ENCODE assay signal across 1 cellular context in the genomic region with DNA sequence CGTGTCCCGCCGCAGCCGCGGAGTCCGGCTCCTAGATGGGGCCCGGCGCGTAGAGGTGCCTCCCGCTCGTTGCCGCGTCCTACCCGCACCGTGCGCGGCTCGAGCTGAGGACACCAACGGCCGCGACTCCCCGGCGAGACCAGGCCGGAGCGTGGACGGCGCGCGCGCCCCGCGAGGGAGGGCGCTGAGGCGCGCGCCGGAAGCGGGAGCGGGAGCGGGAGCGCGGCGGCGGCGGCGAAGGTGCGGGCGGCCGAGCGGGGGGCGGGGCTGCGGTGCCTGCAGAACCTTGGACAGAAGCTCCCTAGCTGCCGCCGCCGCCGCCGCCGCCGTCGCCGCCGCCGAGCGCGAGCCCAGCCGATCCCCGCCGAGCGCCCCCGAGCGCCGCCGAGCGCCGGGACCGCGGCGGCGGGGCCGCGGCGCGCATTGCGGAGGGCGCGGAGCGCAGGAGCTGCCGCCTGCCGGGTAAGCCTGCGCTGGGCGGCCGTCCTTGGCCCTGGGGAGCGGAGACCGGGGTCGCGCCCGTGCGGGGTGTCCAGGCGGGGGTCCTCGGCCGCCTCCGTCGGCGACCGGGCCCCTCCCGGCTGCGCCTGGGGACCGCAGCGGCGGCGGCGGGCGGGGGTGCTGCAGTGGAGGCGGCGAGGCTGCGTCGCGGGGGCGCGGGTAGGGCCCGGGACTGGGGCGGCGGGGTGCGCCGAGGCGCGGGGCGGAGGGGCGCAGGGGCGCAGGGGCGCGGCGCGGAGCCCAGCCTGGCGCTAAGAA.
TF ChIP-seq lines count a peak whose summit lies in the region.

Gene CDK5R1, plus strand, starts transcription at position 293 of the 759 bp plus-strand sequence. CDS start 628 bp downstream, outside the sequence.

TF ChIP-seq in HepG2, 621 proteins besides CTCF, POLR2A, EP300 and RAD21 (continues in another document):
- TF ChIP-seq HMGXB3 (CRISPR knock-in tag; IDR thresholded peaks at IDR 0.05; ENCODE audit: borderline replicate concordance), result no peak
- TF ChIP-seq, protein P1, sequence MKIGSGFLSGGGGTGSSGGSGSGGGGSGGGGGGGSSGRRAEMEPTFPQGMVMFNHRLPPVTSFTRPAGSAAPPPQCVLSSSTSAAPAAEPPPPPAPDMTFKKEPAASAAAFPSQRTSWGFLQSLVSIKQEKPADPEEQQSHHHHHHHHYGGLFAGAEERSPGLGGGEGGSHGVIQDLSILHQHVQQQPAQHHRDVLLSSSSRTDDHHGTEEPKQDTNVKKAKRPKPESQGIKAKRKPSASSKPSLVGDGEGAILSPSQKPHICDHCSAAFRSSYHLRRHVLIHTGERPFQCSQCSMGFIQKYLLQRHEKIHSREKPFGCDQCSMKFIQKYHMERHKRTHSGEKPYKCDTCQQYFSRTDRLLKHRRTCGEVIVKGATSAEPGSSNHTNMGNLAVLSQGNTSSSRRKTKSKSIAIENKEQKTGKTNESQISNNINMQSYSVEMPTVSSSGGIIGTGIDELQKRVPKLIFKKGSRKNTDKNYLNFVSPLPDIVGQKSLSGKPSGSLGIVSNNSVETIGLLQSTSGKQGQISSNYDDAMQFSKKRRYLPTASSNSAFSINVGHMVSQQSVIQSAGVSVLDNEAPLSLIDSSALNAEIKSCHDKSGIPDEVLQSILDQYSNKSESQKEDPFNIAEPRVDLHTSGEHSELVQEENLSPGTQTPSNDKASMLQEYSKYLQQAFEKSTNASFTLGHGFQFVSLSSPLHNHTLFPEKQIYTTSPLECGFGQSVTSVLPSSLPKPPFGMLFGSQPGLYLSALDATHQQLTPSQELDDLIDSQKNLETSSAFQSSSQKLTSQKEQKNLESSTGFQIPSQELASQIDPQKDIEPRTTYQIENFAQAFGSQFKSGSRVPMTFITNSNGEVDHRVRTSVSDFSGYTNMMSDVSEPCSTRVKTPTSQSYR (CRISPR knock-in tag; IDR thresholded peaks at IDR 0.05; ENCODE audit: borderline replicate concordance), result peak; percentile 5; the same call in 1 of the 2 replicates
- TF ChIP-seq ZSCAN20 (CRISPR knock-in tag; IDR thresholded peaks at IDR 0.05; ENCODE audit: borderline replicate concordance), result no peak
- peak; percentile 48 to 58; a peak in 3 of 4 replicates for TF ChIP-seq REST (IDR thresholded peaks at IDR 0.05; ENCODE audit: borderline replicate concordance in 1 of 2, low read depth in 1 of 2, low read length in 2 of 2)
- TF ChIP-seq AKAP8 (CRISPR knock-in tag; IDR thresholded peaks at IDR 0.05), result 0 out of 2 replicates have a peak, but pooled peaks have one; percentile 50
- no peak for TF ChIP-seq HOXA5 (CRISPR knock-in tag; IDR thresholded peaks at IDR 0.05)
- peak; percentile 55 for TF ChIP-seq ZFY (CRISPR knock-in tag; IDR thresholded peaks at IDR 0.05)
- TF ChIP-seq, protein P2, sequence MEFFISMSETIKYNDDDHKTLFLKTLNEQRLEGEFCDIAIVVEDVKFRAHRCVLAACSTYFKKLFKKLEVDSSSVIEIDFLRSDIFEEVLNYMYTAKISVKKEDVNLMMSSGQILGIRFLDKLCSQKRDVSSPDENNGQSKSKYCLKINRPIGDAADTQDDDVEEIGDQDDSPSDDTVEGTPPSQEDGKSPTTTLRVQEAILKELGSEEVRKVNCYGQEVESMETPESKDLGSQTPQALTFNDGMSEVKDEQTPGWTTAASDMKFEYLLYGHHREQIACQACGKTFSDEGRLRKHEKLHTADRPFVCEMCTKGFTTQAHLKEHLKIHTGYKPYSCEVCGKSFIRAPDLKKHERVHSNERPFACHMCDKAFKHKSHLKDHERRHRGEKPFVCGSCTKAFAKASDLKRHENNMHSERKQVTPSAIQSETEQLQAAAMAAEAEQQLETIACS (CRISPR knock-in tag; IDR thresholded peaks at IDR 0.05), result peak; percentile 91
- no peak for TF ChIP-seq ZNF232 (CRISPR knock-in tag; IDR thresholded peaks at IDR 0.05; ENCODE audit: borderline replicate concordance)
- TF ChIP-seq SKI (IDR thresholded peaks at IDR 0.05; ENCODE audit: partially characterized antibody), result no peak
- TF ChIP-seq, protein P3, sequence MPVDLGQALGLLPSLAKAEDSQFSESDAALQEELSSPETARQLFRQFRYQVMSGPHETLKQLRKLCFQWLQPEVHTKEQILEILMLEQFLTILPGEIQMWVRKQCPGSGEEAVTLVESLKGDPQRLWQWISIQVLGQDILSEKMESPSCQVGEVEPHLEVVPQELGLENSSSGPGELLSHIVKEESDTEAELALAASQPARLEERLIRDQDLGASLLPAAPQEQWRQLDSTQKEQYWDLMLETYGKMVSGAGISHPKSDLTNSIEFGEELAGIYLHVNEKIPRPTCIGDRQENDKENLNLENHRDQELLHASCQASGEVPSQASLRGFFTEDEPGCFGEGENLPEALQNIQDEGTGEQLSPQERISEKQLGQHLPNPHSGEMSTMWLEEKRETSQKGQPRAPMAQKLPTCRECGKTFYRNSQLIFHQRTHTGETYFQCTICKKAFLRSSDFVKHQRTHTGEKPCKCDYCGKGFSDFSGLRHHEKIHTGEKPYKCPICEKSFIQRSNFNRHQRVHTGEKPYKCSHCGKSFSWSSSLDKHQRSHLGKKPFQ (CRISPR knock-in tag; IDR thresholded peaks at IDR 0.05; ENCODE audit: insufficient replicate concordance), result no peak
- TF ChIP-seq ZNF550 (CRISPR knock-in tag; IDR thresholded peaks at IDR 0.05; ENCODE audit: borderline replicate concordance), result no peak
- 0 out of 2 replicates have a peak, but pooled peaks have one; percentile 1 for TF ChIP-seq HDAC1 (CRISPR knock-in tag; IDR thresholded peaks at IDR 0.05)
- no peak for TF ChIP-seq ATF2 (CRISPR knock-in tag; IDR thresholded peaks at IDR 0.05)
- peak; percentile 84 for TF ChIP-seq ZNF777 (CRISPR knock-in tag; IDR thresholded peaks at IDR 0.05)
- no peak for TF ChIP-seq FOXP1 (IDR thresholded peaks at IDR 0.05)
- no peak for TF ChIP-seq FOXP1 (CRISPR knock-in tag; IDR thresholded peaks at IDR 0.05)
- TF ChIP-seq ZNF275 (CRISPR knock-in tag; IDR thresholded peaks at IDR 0.05; ENCODE audit: borderline replicate concordance), result no peak
- TF ChIP-seq ESRRA (CRISPR knock-in tag; IDR thresholded peaks at IDR 0.05; ENCODE audit: low read depth), result no peak
- no peak for TF ChIP-seq ZNF24 (IDR thresholded peaks at IDR 0.05)
- no peak for TF ChIP-seq ZNF775 (CRISPR knock-in tag; IDR thresholded peaks at IDR 0.05; ENCODE audit: borderline replicate concordance)
- TF ChIP-seq NONO (IDR thresholded peaks at IDR 0.05), result no peak
- no peak for TF ChIP-seq NONO (CRISPR knock-in tag; conservative IDR thresholded peaks at IDR 0.05)
- no peak for TF ChIP-seq ZNF773 (CRISPR knock-in tag; IDR thresholded peaks at IDR 0.05; ENCODE audit: borderline replicate concordance)
- TF ChIP-seq NR2F2 (IDR thresholded peaks at IDR 0.05; ENCODE audit: borderline replicate concordance, low read depth), result no peak
- TF ChIP-seq SNRNP70 (IDR thresholded peaks at IDR 0.05; ENCODE audit: low read depth, low read length), result no peak
- TF ChIP-seq ZNF570 (CRISPR knock-in tag; IDR thresholded peaks at IDR 0.05; ENCODE audit: borderline replicate concordance), result no peak
- no peak for TF ChIP-seq HHEX (CRISPR knock-in tag; IDR thresholded peaks at IDR 0.05)
- no peak for TF ChIP-seq KMT2B (CRISPR knock-in tag; IDR thresholded peaks at IDR 0.05)
- no peak for TF ChIP-seq NFKB2 (CRISPR knock-in tag; IDR thresholded peaks at IDR 0.05; ENCODE audit: borderline replicate concordance)
- TF ChIP-seq POLR2G (IDR thresholded peaks at IDR 0.05; ENCODE audit: low read depth, low read length), result peak; percentile 59; the same call in 1 of the 2 replicates
- TF ChIP-seq TMF1 (CRISPR knock-in tag; IDR thresholded peaks at IDR 0.05; ENCODE audit: low read depth), result peak; percentile 18; the same call in 1 of the 2 replicates
- TF ChIP-seq POLR2AphosphoS2 (IDR thresholded peaks at IDR 0.05; ENCODE audit: low read depth, low read length), result no peak
- TF ChIP-seq ZBTB33 (CRISPR knock-in tag; IDR thresholded peaks at IDR 0.05), result no peak
